In genomic region chr6:27517238-27517637, GRCh38 we compare ENCODE assay signal across 21 cellular contexts.
"Had no signal": no experiment of that assay in that cellular context is flagged by ENCODE, and none has a peak within 500 bp of the region (broad histone marks: within the 10 kb centered on the region; RNA-seq: fewer than 3 reads in every experiment).

No MANE protein-coding gene starts in this region.

- H3K4me3 Mint-ChIP-seq: activated CD8-positive, alpha-beta T cell treated with anti-CD3 and anti-CD28 coated beads, Interleukin-2, amount 10 ng/mL, durations not matched to agents 7 days and 5 days had no signal

- H3K9me3 Mint-ChIP-seq: activated T-cell treated with anti-CD3 and anti-CD28 coated beads, Interleukin-2, amount 50 U/mL, for 72 hours; activated T-helper 2 cell treated with anti-CD3 and anti-CD28 coated beads, Interferon-gamma antibody, Interleukin-2, Interleukin-4, amounts not matched to agents 10 μg/mL and 5 μg/mL and 100 μg/mL, durations not matched to agents 14 hours and 24 hours and 36 hours had no signal

- ATAC-seq: activated CD4-positive, CD25-positive, alpha-beta regulatory T cell treated with anti-CD3 and anti-CD28 coated beads, Interleukin-2, amount 50 U/mL, for 24 hours; activated CD8-positive, alpha-beta T cell treated with anti-CD3 and anti-CD28 coated beads, Interleukin-2, amount 10 ng/mL, durations not matched to agents 7 days and 5 days; activated T-cell treated with anti-CD3 and anti-CD28 coated beads, Interleukin-2, amount 50 U/mL, for 72 hours had no signal

- H3K9me3 ChIP-seq: Peyer's patch, SJCRH30, SK-N-SH had no signal

- H3K36me3 ChIP-seq: Peyer's patch, SJCRH30 had no signal

- H3K4me1 ChIP-seq: SJCRH30 had no signal

- H3K27ac ChIP-seq: Peyer's patch, RWPE1, SJCRH30 had no signal

- H3K27ac Mint-ChIP-seq: activated CD8-positive, alpha-beta T cell treated with anti-CD3 and anti-CD28 coated beads, Interleukin-2, amount 10 ng/mL, durations not matched to agents 7 days and 5 days; activated T-cell treated with anti-CD3 and anti-CD28 coated beads, Interleukin-2, amount 50 U/mL, for 72 hours; activated T-helper 2 cell treated with anti-CD3 and anti-CD28 coated beads, Interferon-gamma antibody, Interleukin-2, Interleukin-4, amounts not matched to agents 10 μg/mL and 5 μg/mL and 100 μg/mL, durations not matched to agents 14 hours and 24 hours and 36 hours had no signal

- H3K27me3 ChIP-seq: Peyer's patch had no signal

- H3K9ac ChIP-seq: SK-N-SH had no signal

- H3K4me3 ChIP-seq: Peyer's patch had no signal

- DNase-seq: activated CD4-positive, alpha-beta T cell treated with anti-CD3 and anti-CD28 coated beads for 4 hours; activated CD8-positive, alpha-beta T cell treated with anti-CD3 and anti-CD28 coated beads, Interleukin-2, amount 10 ng/mL, durations not matched to agents 7 days and 5 days; activated gamma-delta T cell treated with Interleukin-2 at 50 U/mL for 16 hours; activated naive CD4-positive, alpha-beta T cell treated with anti-CD3 and anti-CD28 coated beads, Interleukin-2, amount 50 U/mL, for 16 hours; activated T-cell treated with anti-CD3 and anti-CD28 coated beads, Interleukin-2, amount 50 U/mL, for 72 hours; cerebellar nuclear complex; Karpas-422; MM.1S; NCI-H1105; NCI-H1436 treated with DMSO at 0.1 percent for 48 hours; NCI-H187; NCI-H2081; NCI-H446; NCI-H524; Peyer's patch; Right ventricle myocardium superior; SK-N-SH had no signal
